Comparison of ENCODE assay signal across 1 cellular context in the genomic region with DNA sequence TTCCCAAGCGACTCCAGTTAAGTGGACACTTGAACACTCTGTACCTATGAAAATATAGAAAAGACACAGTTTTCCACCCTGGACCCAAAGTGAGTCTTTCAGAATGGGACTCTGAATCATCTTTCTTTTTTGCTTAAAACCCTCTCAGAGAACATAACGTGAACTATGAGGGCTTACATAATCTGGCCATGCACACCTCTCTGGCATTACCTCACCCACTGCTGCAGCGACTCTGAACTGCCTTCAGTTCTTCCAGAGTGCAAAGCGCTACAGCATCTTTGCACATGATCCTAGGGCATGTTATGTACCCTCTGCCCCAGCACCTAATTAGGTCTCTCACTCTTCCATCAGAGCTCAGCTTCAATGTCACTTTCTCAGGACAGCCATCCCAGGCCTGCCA.
TF ChIP-seq lines count a peak whose summit lies in the region.

No MANE protein-coding gene starts in this region.

TF ChIP-seq in GM23338, 12 proteins besides CTCF, POLR2A, EP300 and RAD21 (continued from another document):
- TF ChIP-seq, protein P1, sequence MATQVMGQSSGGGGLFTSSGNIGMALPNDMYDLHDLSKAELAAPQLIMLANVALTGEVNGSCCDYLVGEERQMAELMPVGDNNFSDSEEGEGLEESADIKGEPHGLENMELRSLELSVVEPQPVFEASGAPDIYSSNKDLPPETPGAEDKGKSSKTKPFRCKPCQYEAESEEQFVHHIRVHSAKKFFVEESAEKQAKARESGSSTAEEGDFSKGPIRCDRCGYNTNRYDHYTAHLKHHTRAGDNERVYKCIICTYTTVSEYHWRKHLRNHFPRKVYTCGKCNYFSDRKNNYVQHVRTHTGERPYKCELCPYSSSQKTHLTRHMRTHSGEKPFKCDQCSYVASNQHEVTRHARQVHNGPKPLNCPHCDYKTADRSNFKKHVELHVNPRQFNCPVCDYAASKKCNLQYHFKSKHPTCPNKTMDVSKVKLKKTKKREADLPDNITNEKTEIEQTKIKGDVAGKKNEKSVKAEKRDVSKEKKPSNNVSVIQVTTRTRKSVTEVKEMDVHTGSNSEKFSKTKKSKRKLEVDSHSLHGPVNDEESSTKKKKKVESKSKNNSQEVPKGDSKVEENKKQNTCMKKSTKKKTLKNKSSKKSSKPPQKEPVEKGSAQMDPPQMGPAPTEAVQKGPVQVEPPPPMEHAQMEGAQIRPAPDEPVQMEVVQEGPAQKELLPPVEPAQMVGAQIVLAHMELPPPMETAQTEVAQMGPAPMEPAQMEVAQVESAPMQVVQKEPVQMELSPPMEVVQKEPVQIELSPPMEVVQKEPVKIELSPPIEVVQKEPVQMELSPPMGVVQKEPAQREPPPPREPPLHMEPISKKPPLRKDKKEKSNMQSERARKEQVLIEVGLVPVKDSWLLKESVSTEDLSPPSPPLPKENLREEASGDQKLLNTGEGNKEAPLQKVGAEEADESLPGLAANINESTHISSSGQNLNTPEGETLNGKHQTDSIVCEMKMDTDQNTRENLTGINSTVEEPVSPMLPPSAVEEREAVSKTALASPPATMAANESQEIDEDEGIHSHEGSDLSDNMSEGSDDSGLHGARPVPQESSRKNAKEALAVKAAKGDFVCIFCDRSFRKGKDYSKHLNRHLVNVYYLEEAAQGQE (IDR thresholded peaks at IDR 0.05; ENCODE audit: unreplicated experiment) = no peak
- TF ChIP-seq POLR2AphosphoS5 (IDR thresholded peaks at IDR 0.05; ENCODE audit: low read depth) = no peak
- no peak for TF ChIP-seq EZH2 (IDR thresholded peaks at IDR 0.05; ENCODE audit: low read depth, unreplicated experiment)
